In the genomic region with DNA sequence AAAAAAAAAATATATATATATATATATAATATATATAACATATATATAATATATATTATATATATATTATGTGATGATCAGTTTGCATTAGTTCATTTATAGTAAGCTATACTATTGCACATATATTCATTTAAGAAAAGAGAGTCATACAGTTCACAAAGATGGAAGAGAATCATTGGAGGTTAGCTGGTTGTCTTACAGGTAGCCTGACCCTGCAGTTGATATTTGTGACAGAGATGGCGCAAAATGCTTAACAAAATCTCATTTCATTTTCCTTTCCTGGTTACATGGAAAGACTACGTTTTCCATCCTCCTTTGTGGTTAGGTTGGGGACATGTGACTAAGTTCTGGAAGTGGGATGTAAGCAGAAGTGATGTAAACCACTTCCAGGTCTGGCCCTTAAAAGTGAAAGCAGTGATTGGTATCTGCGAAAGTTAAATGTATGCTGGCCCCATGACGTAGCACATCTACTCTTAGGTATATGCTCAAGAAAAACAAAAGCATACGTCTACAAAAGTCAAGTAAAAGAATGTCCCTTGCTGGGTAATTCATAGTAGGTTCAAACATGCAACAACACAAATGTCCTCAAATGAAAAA, we compare ENCODE assay signal across 12 cellular contexts. TPM values are rescaled to one million over a fixed set of nuclear protein-coding genes. Genes with fewer than 3 reads are reported as not detected.
DNase-seq lines count a peak whose midpoint lies in the region; ATAC-seq and TF ChIP-seq lines count a peak whose summit lies in the region.
"Had no signal": no experiment of that assay in that cellular context is flagged by ENCODE, and none has a peak within 500 bp of the region (broad histone marks: within the 10 kb centered on the region; RNA-seq: fewer than 3 reads in every experiment).

No MANE protein-coding gene starts in this region.

- H3K9me3 Mint-ChIP-seq in natural killer cell (no peaks in the 10 kb centered on the region), WTC11 (no peaks in the 10 kb centered on the region)
- no peaks in the 10 kb centered on the region for H3K9me3 Mint-ChIP-seq in natural killer cell treated with Interleukin-12 subunit alpha and Interleukin-12 subunit beta and Interleukin-15 and Interleukin-18, amount 100 ng/mL, for 72 hours
- no peaks in the 10 kb centered on the region for H3K9me3 Mint-ChIP-seq in stimulated activated effector memory CD8-positive, alpha-beta T cell treated with anti-CD3 and anti-CD28 coated beads, Interleukin-12 subunit alpha, Interleukin-12 subunit beta, amount 100 ng/mL, for 72 hours

- H3K27ac Mint-ChIP-seq in natural killer cell (no peak overlapping the region), WTC11 (no peak overlapping the region)
- H3K27ac Mint-ChIP-seq in natural killer cell treated with Interleukin-12 subunit alpha and Interleukin-12 subunit beta and Interleukin-15 and Interleukin-18, amount 100 ng/mL, for 72 hours = no peak overlapping the region
- H3K27ac Mint-ChIP-seq in stimulated activated effector memory CD8-positive, alpha-beta T cell treated with anti-CD3 and anti-CD28 coated beads, Interleukin-12 subunit alpha, Interleukin-12 subunit beta, amount 100 ng/mL, for 72 hours = no peak overlapping the region

- intact Hi-C loops in natural killer cell (cut with micrococcal nuclease) = no loop called here

- TF ChIP-seq CTCF in natural killer cell (IDR thresholded peaks at IDR 0.05) (no peak), WTC11 (IDR thresholded peaks at IDR 0.05) (no peak), RWPE1 (conservative IDR thresholded peaks at IDR 0.05; ENCODE audit: low read depth) (no peak)

- no peaks in the 10 kb centered on the region for H3K36me3 Mint-ChIP-seq in natural killer cell
- H3K36me3 Mint-ChIP-seq in natural killer cell treated with Interleukin-12 subunit alpha and Interleukin-12 subunit beta and Interleukin-15 and Interleukin-18, amount 100 ng/mL, for 72 hours = no peaks in the 10 kb centered on the region
- no peaks in the 10 kb centered on the region for H3K36me3 Mint-ChIP-seq in WTC11
- H3K36me3 Mint-ChIP-seq in stimulated activated effector memory CD8-positive, alpha-beta T cell treated with anti-CD3 and anti-CD28 coated beads, Interleukin-12 subunit alpha, Interleukin-12 subunit beta, amount 100 ng/mL, for 72 hours = no peaks in the 10 kb centered on the region
- H3K36me3 Mint-ChIP-seq: naive B cell had no signal

- DNase-seq in natural killer cell = no peak
- no peak for DNase-seq in natural killer cell treated with Interleukin-12 subunit alpha and Interleukin-12 subunit beta and Interleukin-15 and Interleukin-18, amount 100 ng/mL, for 72 hours (ENCODE audit: low spot score)
- DNase-seq in WTC11 (ENCODE audit: low spot score) = no peak
- no peak for DNase-seq in stimulated activated effector memory CD8-positive, alpha-beta T cell treated with anti-CD3 and anti-CD28 coated beads, Interleukin-12 subunit alpha, Interleukin-12 subunit beta, amount 100 ng/mL, for 72 hours (ENCODE audit: low spot score in 2 of 2)
- DNase-seq in NCI-H2081 (lab: John Stamatoyannopoulos, UW) = no peak
- no peak for DNase-seq in NCI-H526 (lab: John Stamatoyannopoulos, UW)
- no peak for DNase-seq in RWPE1 (ENCODE audit: low spot score)
- DNase-seq: BE2C, naive B cell, NCI-H524 had no signal

- ATAC-seq in natural killer cell (peak; percentile 24 to 41 (median 37)), HG03442 (IDR thresholded peaks at IDR 0.05; ENCODE audit: unreplicated experiment) (peak; percentile 85), WTC11 (no peak)
- no peak for ATAC-seq in natural killer cell treated with Interleukin-12 subunit alpha and Interleukin-12 subunit beta and Interleukin-15 and Interleukin-18, amount 100 ng/mL, for 72 hours
- ATAC-seq in stimulated activated effector memory CD8-positive, alpha-beta T cell treated with anti-CD3 and anti-CD28 coated beads, Interleukin-12 subunit alpha, Interleukin-12 subunit beta, amount 100 ng/mL, for 72 hours = peak; percentile 56

- CTCF ChIA-PET in WTC11 (lab: Charles Lee) = no interaction called here
- CTCF ChIA-PET in RWPE1 (lab: Yijun Ruan, JAX) = no interaction called here

- no peak overlapping the region for H3K27ac ChIP-seq in RWPE1
- H3K27ac ChIP-seq: skin epidermis had no signal

- POLR2A ChIA-PET in WTC11 (lab: Charles Lee) = no interaction called here
- POLR2A ChIA-PET in RWPE1 (lab: Yijun Ruan, JAX; ENCODE audit: low non-redundant PET) = no interaction called here

- H3K4me1 Mint-ChIP-seq in natural killer cell = peaks cover 6 to 8% of the 10 kb centered on the region in 2 donors
- H3K4me1 Mint-ChIP-seq in natural killer cell treated with Interleukin-12 subunit alpha and Interleukin-12 subunit beta and Interleukin-15 and Interleukin-18, amount 100 ng/mL, for 72 hours (ENCODE audit: low read depth in 2 of 2) = peaks cover 6 to 7% of the 10 kb centered on the region in 2 donors
- peaks cover 12% of the 10 kb centered on the region for H3K4me1 Mint-ChIP-seq in WTC11
- peaks cover 5% of the 10 kb centered on the region for H3K4me1 Mint-ChIP-seq in stimulated activated effector memory CD8-positive, alpha-beta T cell treated with anti-CD3 and anti-CD28 coated beads, Interleukin-12 subunit alpha, Interleukin-12 subunit beta, amount 100 ng/mL, for 72 hours

- H3K27me3 Mint-ChIP-seq in natural killer cell (ENCODE audit: low read depth in 2 of 2) (peaks cover 7 to 21% of the 10 kb centered on the region in 2 donors), WTC11 (ENCODE audit: low read depth) (no peaks in the 10 kb centered on the region)
- peaks cover 8 to 10% of the 10 kb centered on the region in 2 donors for H3K27me3 Mint-ChIP-seq in natural killer cell treated with Interleukin-12 subunit alpha and Interleukin-12 subunit beta and Interleukin-15 and Interleukin-18, amount 100 ng/mL, for 72 hours

- H3K4me3 Mint-ChIP-seq in natural killer cell (no peak overlapping the region), WTC11 (no peak overlapping the region)
- no peak overlapping the region for H3K4me3 Mint-ChIP-seq in natural killer cell treated with Interleukin-12 subunit alpha and Interleukin-12 subunit beta and Interleukin-15 and Interleukin-18, amount 100 ng/mL, for 72 hours
- H3K4me3 Mint-ChIP-seq in stimulated activated effector memory CD8-positive, alpha-beta T cell treated with anti-CD3 and anti-CD28 coated beads, Interleukin-12 subunit alpha, Interleukin-12 subunit beta, amount 100 ng/mL, for 72 hours = no peak overlapping the region
- H3K4me3 Mint-ChIP-seq: naive B cell had no signal

TF ChIP-seq in WTC11, 78 proteins besides CTCF, POLR2A, EP300 and RAD21:
- TF ChIP-seq HMGA2 (CRISPR knock-in tag; IDR thresholded peaks at IDR 0.05) (no peak), RORB (CRISPR knock-in tag; IDR thresholded peaks at IDR 0.05) (no peak), USF2 (CRISPR knock-in tag; IDR thresholded peaks at IDR 0.05) (peak; percentile 50; the same call in 1 of the 2 replicates), MYBL2 (CRISPR knock-in tag; IDR thresholded peaks at IDR 0.05) (no peak), NFE2L1 (CRISPR knock-in tag; IDR thresholded peaks at IDR 0.05) (no peak), CREM (CRISPR knock-in tag; IDR thresholded peaks at IDR 0.05) (no peak), NR1H2 (CRISPR knock-in tag; IDR thresholded peaks at IDR 0.05) (no peak)
- TF ChIP-seq, protein P1, sequence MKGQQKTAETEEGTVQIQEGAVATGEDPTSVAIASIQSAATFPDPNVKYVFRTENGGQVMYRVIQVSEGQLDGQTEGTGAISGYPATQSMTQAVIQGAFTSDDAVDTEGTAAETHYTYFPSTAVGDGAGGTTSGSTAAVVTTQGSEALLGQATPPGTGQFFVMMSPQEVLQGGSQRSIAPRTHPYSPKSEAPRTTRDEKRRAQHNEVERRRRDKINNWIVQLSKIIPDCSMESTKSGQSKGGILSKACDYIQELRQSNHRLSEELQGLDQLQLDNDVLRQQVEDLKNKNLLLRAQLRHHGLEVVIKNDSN (CRISPR knock-in tag; IDR thresholded peaks at IDR 0.05) = peak; percentile 41; the same call in 1 of the 2 replicates
- TF ChIP-seq, protein P2, sequence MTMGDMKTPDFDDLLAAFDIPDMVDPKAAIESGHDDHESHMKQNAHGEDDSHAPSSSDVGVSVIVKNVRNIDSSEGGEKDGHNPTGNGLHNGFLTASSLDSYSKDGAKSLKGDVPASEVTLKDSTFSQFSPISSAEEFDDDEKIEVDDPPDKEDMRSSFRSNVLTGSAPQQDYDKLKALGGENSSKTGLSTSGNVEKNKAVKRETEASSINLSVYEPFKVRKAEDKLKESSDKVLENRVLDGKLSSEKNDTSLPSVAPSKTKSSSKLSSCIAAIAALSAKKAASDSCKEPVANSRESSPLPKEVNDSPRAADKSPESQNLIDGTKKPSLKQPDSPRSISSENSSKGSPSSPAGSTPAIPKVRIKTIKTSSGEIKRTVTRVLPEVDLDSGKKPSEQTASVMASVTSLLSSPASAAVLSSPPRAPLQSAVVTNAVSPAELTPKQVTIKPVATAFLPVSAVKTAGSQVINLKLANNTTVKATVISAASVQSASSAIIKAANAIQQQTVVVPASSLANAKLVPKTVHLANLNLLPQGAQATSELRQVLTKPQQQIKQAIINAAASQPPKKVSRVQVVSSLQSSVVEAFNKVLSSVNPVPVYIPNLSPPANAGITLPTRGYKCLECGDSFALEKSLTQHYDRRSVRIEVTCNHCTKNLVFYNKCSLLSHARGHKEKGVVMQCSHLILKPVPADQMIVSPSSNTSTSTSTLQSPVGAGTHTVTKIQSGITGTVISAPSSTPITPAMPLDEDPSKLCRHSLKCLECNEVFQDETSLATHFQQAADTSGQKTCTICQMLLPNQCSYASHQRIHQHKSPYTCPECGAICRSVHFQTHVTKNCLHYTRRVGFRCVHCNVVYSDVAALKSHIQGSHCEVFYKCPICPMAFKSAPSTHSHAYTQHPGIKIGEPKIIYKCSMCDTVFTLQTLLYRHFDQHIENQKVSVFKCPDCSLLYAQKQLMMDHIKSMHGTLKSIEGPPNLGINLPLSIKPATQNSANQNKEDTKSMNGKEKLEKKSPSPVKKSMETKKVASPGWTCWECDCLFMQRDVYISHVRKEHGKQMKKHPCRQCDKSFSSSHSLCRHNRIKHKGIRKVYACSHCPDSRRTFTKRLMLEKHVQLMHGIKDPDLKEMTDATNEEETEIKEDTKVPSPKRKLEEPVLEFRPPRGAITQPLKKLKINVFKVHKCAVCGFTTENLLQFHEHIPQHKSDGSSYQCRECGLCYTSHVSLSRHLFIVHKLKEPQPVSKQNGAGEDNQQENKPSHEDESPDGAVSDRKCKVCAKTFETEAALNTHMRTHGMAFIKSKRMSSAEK (CRISPR knock-in tag; IDR thresholded peaks at IDR 0.05; ENCODE audit: borderline replicate concordance) = no peak

RNA-seq across cellular contexts. Expression of gene TMEM135, which starts 7.2 kb away (rescaled TPM):
- total RNA-seq in natural killer cell = 10 to 100 TPM; 18.8 to 42.0 (median 36.1) TPM
- total RNA-seq in natural killer cell treated with Interleukin-12 subunit alpha and Interleukin-12 subunit beta and Interleukin-15 and Interleukin-18, amount 100 ng/mL, for 72 hours = 10 to 100 TPM; 23.0 to 40.3 TPM
- total RNA-seq in WTC11 (2021) = 28.4 to 35.8 TPM (median 30.9 TPM) in 3 replicates

Comparison
In these comparisons a context has a peak if more than half of its experiments do, and no peak if none do; other contexts are left out.
1. ATAC-seq: peak in natural killer cell (3 of 3), HG03442 (single experiment) and stimulated activated effector memory CD8-positive, alpha-beta T cell treated with anti-CD3 and anti-CD28 coated beads, Interleukin-12 subunit alpha, Interleukin-12 subunit beta, amount 100 ng/mL, for 72 hours (single experiment); none in natural killer cell treated with Interleukin-12 subunit alpha and Interleukin-12 subunit beta and Interleukin-15 and Interleukin-18, amount 100 ng/mL, for 72 hours (0 of 2) and WTC11 (single experiment).